ENCODE assay signal across 21 cellular contexts in the genomic region with DNA sequence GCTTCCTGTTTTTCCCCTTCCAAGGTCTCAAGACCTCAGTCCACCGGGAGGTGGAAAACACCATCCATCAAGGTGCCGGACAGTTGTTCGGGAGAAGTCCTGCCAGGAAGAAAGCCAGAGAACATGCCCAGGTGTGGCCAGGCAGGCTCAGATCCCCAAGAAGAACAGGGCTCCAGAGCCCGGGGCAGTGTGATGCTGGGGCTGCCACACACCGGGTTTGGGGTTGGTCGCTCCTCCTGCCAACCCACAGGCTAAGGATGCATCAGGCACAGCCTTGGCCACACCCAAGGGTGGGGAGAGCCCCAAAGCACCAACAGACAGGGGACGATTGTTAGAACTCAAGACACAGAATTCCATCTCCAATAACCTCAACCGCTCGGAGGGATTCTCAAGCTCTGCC.
"Had no signal": no experiment of that assay in that cellular context is flagged by ENCODE, and none has a peak within 500 bp of the region (broad histone marks: within the 10 kb centered on the region; RNA-seq: fewer than 3 reads in every experiment).

No MANE protein-coding gene starts in this region.

- H3K36me3 ChIP-seq: spleen, upper lobe of left lung, WERI-Rb-1 had no signal

- H3K4me1 Mint-ChIP-seq: activated CD4-positive, alpha-beta T cell treated with anti-CD3 and anti-CD28 coated beads for 36 hours; activated naive CD8-positive, alpha-beta T cell treated with anti-CD3 and anti-CD28 coated beads, Interleukin-2, amount 50 U/mL, for 24 hours had no signal

- H3K9me3 Mint-ChIP-seq: activated CD8-positive, alpha-beta T cell treated with anti-CD3 and anti-CD28 coated beads for 36 hours; activated naive CD8-positive, alpha-beta T cell treated with anti-CD3 and anti-CD28 coated beads, Interleukin-2, amount 50 U/mL, for 24 hours; activated T-cell treated with anti-CD3 and anti-CD28 coated beads, Interleukin-2, amount 50 U/mL, for 72 hours; stimulated activated naive B cell treated with anti-CD40 and anti-IgM and Interleukin-4, amounts not matched to agents 10 μg/mL and 1 μg/mL and 100 μg/mL, for 72 hours had no signal

- H3K4me3 Mint-ChIP-seq: activated CD4-positive, alpha-beta T cell treated with anti-CD3 and anti-CD28 coated beads for 36 hours; activated CD8-positive, alpha-beta T cell treated with anti-CD3 and anti-CD28 coated beads for 36 hours; activated naive CD8-positive, alpha-beta T cell treated with anti-CD3 and anti-CD28 coated beads, Interleukin-2, amount 50 U/mL, for 24 hours; activated T-cell treated with anti-CD3 and anti-CD28 coated beads, Interleukin-2, amount 50 U/mL, for 72 hours; stimulated activated naive B cell treated with anti-CD40 and anti-IgM and Interleukin-4, amounts not matched to agents 10 μg/mL and 1 μg/mL and 100 μg/mL, for 72 hours had no signal

- H3K27me3 ChIP-seq: spleen, upper lobe of left lung had no signal

- ATAC-seq: activated CD4-positive, alpha-beta T cell treated with anti-CD3 and anti-CD28 coated beads for 36 hours; activated CD8-positive, alpha-beta T cell treated with anti-CD3 and anti-CD28 coated beads for 36 hours; activated naive CD8-positive, alpha-beta T cell treated with anti-CD3 and anti-CD28 coated beads, Interleukin-2, amount 50 U/mL, for 24 hours; activated T-cell treated with anti-CD3 and anti-CD28 coated beads, Interleukin-2, amount 50 U/mL, for 72 hours; left colon; right cardiac atrium; stimulated activated naive B cell treated with anti-CD40 and anti-IgM and Interleukin-4, amounts not matched to agents 10 μg/mL and 1 μg/mL and 100 μg/mL, for 72 hours had no signal

- H3K27me3 Mint-ChIP-seq: activated CD8-positive, alpha-beta T cell treated with anti-CD3 and anti-CD28 coated beads for 36 hours; activated naive CD8-positive, alpha-beta T cell treated with anti-CD3 and anti-CD28 coated beads, Interleukin-2, amount 50 U/mL, for 24 hours had no signal

- H3K4me3 ChIP-seq: spleen, upper lobe of left lung had no signal

- H3K27ac Mint-ChIP-seq: activated CD4-positive, alpha-beta T cell treated with anti-CD3 and anti-CD28 coated beads for 36 hours; activated CD8-positive, alpha-beta T cell treated with anti-CD3 and anti-CD28 coated beads for 36 hours; activated naive CD8-positive, alpha-beta T cell treated with anti-CD3 and anti-CD28 coated beads, Interleukin-2, amount 50 U/mL, for 24 hours; activated T-cell treated with anti-CD3 and anti-CD28 coated beads, Interleukin-2, amount 50 U/mL, for 72 hours; stimulated activated naive B cell treated with anti-CD40 and anti-IgM and Interleukin-4, amounts not matched to agents 10 μg/mL and 1 μg/mL and 100 μg/mL, for 72 hours had no signal

- H3K9me3 ChIP-seq: spleen, upper lobe of left lung had no signal

- DNase-seq: activated CD4-positive, alpha-beta T cell treated with anti-CD3 and anti-CD28 coated beads for 36 hours; activated CD8-positive, alpha-beta memory T cell treated with anti-CD3 and anti-CD28 coated beads, Interleukin-2, amount 50 U/mL, for 4 hours; activated CD8-positive, alpha-beta T cell treated with anti-CD3 and anti-CD28 coated beads for 36 hours; activated naive CD4-positive, alpha-beta T cell; activated naive CD8-positive, alpha-beta T cell treated with anti-CD3 and anti-CD28 coated beads, Interleukin-2, amount 50 U/mL, for 24 hours; activated T-cell treated with anti-CD3 and anti-CD28 coated beads, Interleukin-2, amount 50 U/mL, for 72 hours; caudate nucleus; cortex of kidney; effector memory CD4-positive, alpha-beta T cell; hypothalamus; left colon; posterior cingulate gyrus; spleen; stimulated activated CD4-positive, alpha-beta T cell treated with anti-CD3 and anti-CD28 coated beads, Interleukin-2, amount 100 ng/mL, for 24 hours; stimulated activated naive B cell treated with anti-CD40 and anti-IgM and Interleukin-4, amounts not matched to agents 10 μg/mL and 1 μg/mL and 100 μg/mL, for 72 hours; T-helper 1 cell; WERI-Rb-1 had no signal

- FAIRE-seq: astrocyte had no signal

- H3K36me3 Mint-ChIP-seq: stimulated activated naive B cell treated with anti-CD40 and anti-IgM and Interleukin-4, amounts not matched to agents 10 μg/mL and 1 μg/mL and 100 μg/mL, for 72 hours had no signal

- H3K27ac ChIP-seq: epithelial cell of prostate, spleen, WERI-Rb-1 had no signal
